In the genomic region with DNA sequence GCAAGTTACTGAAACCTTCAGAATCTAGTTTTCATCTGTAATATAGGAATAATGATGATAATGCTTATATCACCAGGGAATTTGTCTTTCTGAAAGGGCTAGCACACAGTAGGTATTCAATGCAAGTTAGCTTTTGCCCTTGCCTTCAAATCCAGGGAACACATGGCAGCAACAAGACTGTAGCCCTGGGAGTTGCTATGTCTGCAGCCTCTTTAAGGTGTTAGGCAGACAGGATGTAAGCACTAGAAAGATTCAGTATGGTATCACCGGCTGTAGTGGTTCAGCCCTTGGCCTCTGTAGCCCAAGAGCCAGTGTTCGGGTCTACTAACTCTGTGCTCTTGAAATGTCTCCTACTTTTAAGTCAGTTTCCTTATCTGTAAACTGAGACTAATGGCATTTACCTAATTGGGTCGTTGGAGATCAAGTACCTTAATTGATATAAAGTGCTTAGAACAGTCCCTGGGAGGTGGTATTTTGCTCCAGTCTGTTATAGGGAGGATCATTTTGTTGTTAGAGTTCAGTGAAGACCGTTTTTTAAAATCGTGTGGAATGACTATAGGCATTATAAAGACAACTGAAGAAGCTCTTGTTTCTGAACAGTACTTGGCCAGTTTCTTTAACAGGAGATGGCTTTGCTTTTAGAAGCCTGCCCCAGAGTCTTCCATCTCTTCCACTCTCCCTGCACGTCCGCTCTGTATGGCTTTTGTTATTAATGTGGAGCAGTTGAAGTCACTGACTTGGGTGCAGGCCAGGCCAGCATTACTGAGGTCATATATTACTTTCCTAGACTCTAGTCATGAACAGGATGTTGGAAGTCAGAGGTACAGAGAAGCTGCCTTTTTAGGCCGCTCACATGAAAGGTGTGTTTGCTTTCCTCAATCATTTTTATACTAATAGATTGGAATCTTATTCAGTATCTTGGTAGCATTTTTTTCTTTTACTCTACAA, we compare ENCODE assay signal across 8 cellular contexts. TPM values are rescaled to one million over a fixed set of nuclear protein-coding genes. Genes with fewer than 3 reads are reported as not detected.
DNase-seq lines count a peak whose midpoint lies in the region; ATAC-seq and TF ChIP-seq lines count a peak whose summit lies in the region.

No MANE protein-coding gene starts in this region.

- TF ChIP-seq EP300 in Ishikawa (IDR thresholded peaks at IDR 0.05; ENCODE audit: borderline replicate concordance), result no peak

- TF ChIP-seq RAD21 in Ishikawa (IDR thresholded peaks at IDR 0.05; ENCODE audit: low read depth), result no peak

- H3K4me3 ChIP-seq in AG04450 (ENCODE audit: low read depth, low read length) (peak overlapping the region; percentile 7; the same call in 1 of the 2 replicates), coronary artery (peak overlapping the region; percentile 25), uterus (peak overlapping the region in 1 of 2 donors; percentile 10)

- peak overlapping the region; percentile 0 for H3K4me3 Mint-ChIP-seq in mesothelial cell of epicardium

- peak; percentile 16 to 74 for TF ChIP-seq POLR2A in uterus (IDR thresholded peaks at IDR 0.05)

- H3K27ac Mint-ChIP-seq in mesothelial cell of epicardium, result peak overlapping the region; percentile 86

- H3K9me3 Mint-ChIP-seq in mesothelial cell of epicardium, result no peaks in the 10 kb centered on the region

- intact Hi-C loops in uterus (cut with DNase I; ENCODE audit: low total_unique reads), result no loop called here

- H3K36me3 Mint-ChIP-seq in mesothelial cell of epicardium, result no peaks in the 10 kb centered on the region

- peak; percentile 50 for ATAC-seq in GM21367 (IDR thresholded peaks at IDR 0.05; ENCODE audit: unreplicated experiment)

- POLR2A ChIA-PET in AG04450 (lab: Yijun Ruan, JAX), result no interaction called here

- H3K4me1 ChIP-seq in uterus, result peaks cover 4 to 33% of the 10 kb centered on the region in 2 donors

- H3K4me1 Mint-ChIP-seq in mesothelial cell of epicardium, result peaks cover 65% of the 10 kb centered on the region

- H3K27ac ChIP-seq in AG04450 (ENCODE audit: low read depth, low read length) (peak overlapping the region; percentile 55), coronary artery (peak overlapping the region; percentile 54 to 72), uterus (peak overlapping the region; percentile 73 to 96)

- H3K27me3 Mint-ChIP-seq in mesothelial cell of epicardium (ENCODE audit: low read depth), result no peaks in the 10 kb centered on the region

- TF ChIP-seq CTCF in AG04450 (IDR thresholded peaks at IDR 0.05; ENCODE audit: low read depth, low read length) (no peak), coronary artery (IDR thresholded peaks at IDR 0.05) (no peak), mesothelial cell of epicardium (IDR thresholded peaks at IDR 0.05; ENCODE audit: unreplicated experiment) (no peak), uterus (IDR thresholded peaks at IDR 0.05) (no peak)

- H3K9me3 ChIP-seq in AG04450 (ENCODE audit: control insufficient read depth, insufficient read depth, low read length), result no peaks in the 10 kb centered on the region
- no peaks in the 10 kb centered on the region for H3K9me3 ChIP-seq in uterus

- CTCF ChIA-PET in AG04450 (lab: Charles Lee), result interaction anchor here (1.0 kb wide), 1 partner anchor 8 kb away, joined by 5 read pairs; no protein-coding TSS in a partner anchor

- no peaks in the 10 kb centered on the region for H3K27me3 ChIP-seq in AG04450 (ENCODE audit: control insufficient read depth, insufficient read depth, low read length)
- H3K27me3 ChIP-seq in uterus, result no peaks in the 10 kb centered on the region

- H3K36me3 ChIP-seq in uterus, result no peaks in the 10 kb centered on the region

- peak; percentile 49 for DNase-seq in AG04450 (ENCODE audit: low read depth, low spot score)
- peak; percentile 88 for DNase-seq in coronary artery (ENCODE audit: low spot score)
- peak in 1 of 2 experiments; percentile 64 for DNase-seq in mesothelial cell of epicardium (ENCODE audit: low spot score in 2 of 2, unreplicated experiment in 2 of 2)
- DNase-seq in uterus, result peak; percentile 85 to 94
- DNase-seq in cerebellar nuclear complex (lab: John Stamatoyannopoulos, UW), result no peak
- no peak for DNase-seq in NCI-H2171 (lab: John Stamatoyannopoulos, UW)

TF ChIP-seq in Ishikawa, 13 proteins besides CTCF, POLR2A, EP300 and RAD21:
- TF ChIP-seq CEBPB (IDR thresholded peaks at IDR 0.05) (no peak), NFIC (IDR thresholded peaks at IDR 0.05) (0 out of 2 replicates have a peak, but pooled peaks have one; percentile 28)
TF ChIP-seq in Ishikawa: peak in this region for 1.

RNA-seq across cellular contexts. Expression of a gene that starts 44.8 kb away (rescaled TPM):
- polyA plus RNA-seq in AG04450 (2011; rRNA removed), result 11.7 and 13.8 TPM in 2 replicates
- polyA minus RNA-seq in AG04450 (2011; rRNA and poly(A)+ RNA removed), result 21.5 and 27.1 TPM in 2 replicates
- total RNA-seq in mesothelial cell of epicardium (44.6 to 45.9 TPM (median 45.0 TPM) in 3 replicates), uterus (10 to 100 TPM; 50.4 to 65.3 (median 63.7) TPM)

Comparison
In these comparisons a context has a peak if more than half of its experiments do, and no peak if none do; other contexts are left out.
1. DNase-seq: peak in AG04450 (single experiment), coronary artery (single experiment) and uterus (2 of 2); none in cerebellar nuclear complex (0 of 2) and NCI-H2171 (single experiment).
2. Peak in every context shown above with its lines, with median percentiles within 50 percentile points of each other: H3K27ac ChIP-seq.